In genomic region chr17:57480438-57481196, GRCh38 we compare ENCODE assay signal across 8 cellular contexts.
DNase-seq lines count a peak whose midpoint lies in the region; ATAC-seq and TF ChIP-seq lines count a peak whose summit lies in the region.
"Had no signal": no experiment of that assay in that cellular context is flagged by ENCODE, and none has a peak within 500 bp of the region (broad histone marks: within the 10 kb centered on the region; RNA-seq: fewer than 3 reads in every experiment).

No MANE protein-coding gene starts in this region.

- TF ChIP-seq EP300 in SK-N-SH (IDR thresholded peaks at IDR 0.05; ENCODE audit: borderline replicate concordance in 1 of 2, low read depth in 1 of 2, low read length in 1 of 2), result peak; percentile 44 to 96; a peak in 3 of 4 replicates

- H3K27ac Mint-ChIP-seq in stimulated activated effector memory CD8-positive, alpha-beta T cell treated with anti-CD3 and anti-CD28 coated beads, Interleukin-12 subunit alpha, Interleukin-12 subunit beta, amount 100 ng/mL, for 72 hours, result peak overlapping the region; percentile 10

- DNase-seq in SK-N-SH (peak; percentile 61), foreskin fibroblast (peak; percentile 39 to 41), head of caudate nucleus (no peak), NCI-H146 (lab: John Stamatoyannopoulos, UW) (no peak), NCI-H2029 (lab: John Stamatoyannopoulos, UW) (no peak)
- DNase-seq in stimulated activated effector memory CD8-positive, alpha-beta T cell treated with anti-CD3 and anti-CD28 coated beads, Interleukin-12 subunit alpha, Interleukin-12 subunit beta, amount 100 ng/mL, for 72 hours (ENCODE audit: low spot score in 2 of 2), result no peak
- DNase-seq: activated CD4-positive, alpha-beta T cell treated with anti-CD3 and anti-CD28 coated beads for 48 hours had no signal

- intact Hi-C loops in head of caudate nucleus (cut with DNase I), result no loop called here

- TF ChIP-seq CTCF in SK-N-SH (IDR thresholded peaks at IDR 0.05) (no peak), foreskin fibroblast (IDR thresholded peaks at IDR 0.05; ENCODE audit: low read depth, low read length) (no peak)

- H3K4me1 Mint-ChIP-seq in stimulated activated effector memory CD8-positive, alpha-beta T cell treated with anti-CD3 and anti-CD28 coated beads, Interleukin-12 subunit alpha, Interleukin-12 subunit beta, amount 100 ng/mL, for 72 hours, result peaks cover 62% of the 10 kb centered on the region

- POLR2A ChIA-PET in SK-N-SH (lab: Yijun Ruan, JAX), result no interaction called here

- peak; percentile 60 for ATAC-seq in GM21423 (IDR thresholded peaks at IDR 0.05; ENCODE audit: unreplicated experiment)
- ATAC-seq in stimulated activated effector memory CD8-positive, alpha-beta T cell treated with anti-CD3 and anti-CD28 coated beads, Interleukin-12 subunit alpha, Interleukin-12 subunit beta, amount 100 ng/mL, for 72 hours, result peak; percentile 34

- no peaks in the 10 kb centered on the region for H3K9me3 Mint-ChIP-seq in stimulated activated effector memory CD8-positive, alpha-beta T cell treated with anti-CD3 and anti-CD28 coated beads, Interleukin-12 subunit alpha, Interleukin-12 subunit beta, amount 100 ng/mL, for 72 hours

- peak overlapping the region; percentile 55 for H3K4me2 ChIP-seq in SK-N-SH

- no peaks in the 10 kb centered on the region for H4K20me1 ChIP-seq in SK-N-SH (ENCODE audit: insufficient read depth)

- H3K27ac ChIP-seq in SK-N-SH (ENCODE audit: low read depth in 2 of 2, low read length in 1 of 2), result peak overlapping the region; percentile 75 to 98

- peaks cover 56 to 77% of the 10 kb centered on the region in 2 experiments for H3K4me1 ChIP-seq in SK-N-SH (ENCODE audit: control insufficient read depth in 1 of 2, insufficient read depth in 2 of 2, low read depth in 1 of 2, low read length in 1 of 2)

- H3K9me3 ChIP-seq in SK-N-SH, result no peaks in the 10 kb centered on the region

- H3F3A ChIP-seq in SK-N-SH (replicated peaks; ENCODE audit: insufficient read depth), result peaks cover 43% of the 10 kb centered on the region

- no peaks in the 10 kb centered on the region for H3K79me2 ChIP-seq in SK-N-SH (ENCODE audit: insufficient read depth)

- H3K4me3 Mint-ChIP-seq in stimulated activated effector memory CD8-positive, alpha-beta T cell treated with anti-CD3 and anti-CD28 coated beads, Interleukin-12 subunit alpha, Interleukin-12 subunit beta, amount 100 ng/mL, for 72 hours, result no peak overlapping the region

- peak overlapping the region; percentile 73 for H3K9ac ChIP-seq in SK-N-SH

- no peaks in the 10 kb centered on the region for H3K27me3 ChIP-seq in SK-N-SH (ENCODE audit: insufficient read depth)

- no peak overlapping the region for H3K4me3 ChIP-seq in SK-N-SH (ENCODE audit: low read depth in 2 of 2, low read length in 1 of 2)
- H3K4me3 ChIP-seq in foreskin fibroblast (ENCODE audit: low read depth in 1 of 2, low read length in 2 of 2), result no peak overlapping the region

- WGBS in SK-N-SH (ENCODE audit: low lambda C conversion rate), result 58% methylated on average over 4 of the region's 4 CpGs

- no peak for TF ChIP-seq RAD21 in SK-N-SH (IDR thresholded peaks at IDR 0.05; ENCODE audit: low read length)

- H3K9me2 ChIP-seq in SK-N-SH, result no peaks in the 10 kb centered on the region

- H2AFZ ChIP-seq in SK-N-SH (ENCODE audit: low read depth), result no peak overlapping the region

- no peaks in the 10 kb centered on the region for H3K36me3 Mint-ChIP-seq in stimulated activated effector memory CD8-positive, alpha-beta T cell treated with anti-CD3 and anti-CD28 coated beads, Interleukin-12 subunit alpha, Interleukin-12 subunit beta, amount 100 ng/mL, for 72 hours

- no peaks in the 10 kb centered on the region for H3K36me3 ChIP-seq in SK-N-SH (replicated peaks in 1 of 2; ENCODE audit: control insufficient read depth in 1 of 2, insufficient read depth in 2 of 2, low read length in 1 of 2)

- CTCF ChIA-PET in SK-N-SH (lab: Yijun Ruan, JAX), result interaction anchor here (0.9 to 1.8 kb wide), 5 partner anchors 12 to 237 kb away, joined by 3 to 5 read pairs (median 4); no protein-coding TSS in a partner anchor

TF ChIP-seq in SK-N-SH, 30 proteins besides CTCF, POLR2A, EP300 and RAD21 (continues in another document):
- TF ChIP-seq EZH2phosphoT487 (IDR thresholded peaks at IDR 0.05; ENCODE audit: borderline replicate concordance, low read depth) (no peak), FOXM1 (IDR thresholded peaks at IDR 0.05; ENCODE audit: low read depth) (peak; percentile 73; the same call in 1 of the 2 replicates), FOSL2 (IDR thresholded peaks at IDR 0.05; ENCODE audit: borderline replicate concordance, low read depth) (peak; percentile 98), TCF12 (IDR thresholded peaks at IDR 0.05) (peak; percentile 96), GABPA (IDR thresholded peaks at IDR 0.05; ENCODE audit: low read depth) (peak; percentile 35; the same call in 1 of the 2 replicates), SMC3 (IDR thresholded peaks at IDR 0.05; ENCODE audit: low read depth, low read length) (no peak), ZBTB33 (IDR thresholded peaks at IDR 0.05; ENCODE audit: borderline replicate concordance, low read depth) (peak; percentile 61; the same call in 1 of the 2 replicates), RCOR1 (IDR thresholded peaks at IDR 0.05; ENCODE audit: low read length) (no peak), MEF2A (IDR thresholded peaks at IDR 0.05; ENCODE audit: borderline replicate concordance, low read depth) (peak; percentile 61; the same call in 1 of the 2 replicates), RFX5 (IDR thresholded peaks at IDR 0.05; ENCODE audit: low read length) (no peak), REST (IDR thresholded peaks at IDR 0.05; ENCODE audit: low read depth, low read length) (0 out of 2 replicates have a peak, but pooled peaks have one; percentile 63), TAF1 (IDR thresholded peaks at IDR 0.05; ENCODE audit: borderline replicate concordance, low read depth, low read length) (peak; percentile 55; the same call in 1 of the 2 replicates), USF2 (IDR thresholded peaks at IDR 0.05; ENCODE audit: borderline replicate concordance, low read depth, low read length) (no peak), JUND (IDR thresholded peaks at IDR 0.05) (peak; percentile 99), POLR2AphosphoS5 (IDR thresholded peaks at IDR 0.05; ENCODE audit: low read depth, low read length) (peak; percentile 82; the same call in 1 of the 2 replicates), NRF1 (IDR thresholded peaks at IDR 0.05; ENCODE audit: low read depth, low read length) (no peak), ELF1 (IDR thresholded peaks at IDR 0.05) (peak; percentile 43; the same call in 1 of the 2 replicates), USF1 (IDR thresholded peaks at IDR 0.05; ENCODE audit: borderline replicate concordance, low read depth) (no peak; the same call in 1 of the 2 replicates)

Comparison
In these comparisons a context has a peak if more than half of its experiments do, and no peak if none do; other contexts are left out.
1. DNase-seq: peak in SK-N-SH (single experiment) and foreskin fibroblast (2 of 2); none in stimulated activated effector memory CD8-positive, alpha-beta T cell treated with anti-CD3 and anti-CD28 coated beads, Interleukin-12 subunit alpha, Interleukin-12 subunit beta, amount 100 ng/mL, for 72 hours (0 of 2), head of caudate nucleus (0 of 42), NCI-H146 (single experiment) and NCI-H2029 (single experiment).